9 cellular contexts compared by ENCODE assay signal in genomic region chr1:66729130-66729922, GRCh38. TPM values are rescaled to one million over a fixed set of nuclear protein-coding genes. Genes with fewer than 3 reads are reported as not detected.
DNase-seq lines count a peak whose midpoint lies in the region; ATAC-seq, FAIRE-seq and TF ChIP-seq lines count a peak whose summit lies in the region.
"Had no signal": no experiment of that assay in that cellular context is flagged by ENCODE, and none has a peak within 500 bp of the region (broad histone marks: within the 10 kb centered on the region; RNA-seq: fewer than 3 reads in every experiment).

No MANE protein-coding gene starts in this region.

- POLR2A ChIA-PET in RWPE1 (lab: Yijun Ruan, JAX; ENCODE audit: low non-redundant PET) (no interaction called here), endothelial cell of umbilical vein (lab: Charles Lee) (no interaction called here)

- H3K27ac Mint-ChIP-seq in CD4-positive, CD25-positive, alpha-beta regulatory T cell = peak overlapping the region in 2 of 3 donors; percentile 42 to 72
- H3K27ac Mint-ChIP-seq in type B pancreatic cell = no peak overlapping the region
- H3K27ac Mint-ChIP-seq: dendritic cell treated with granulocyte-macrophage colony-stimulating factor and Interleukin-4, amounts not matched to agents 40 ng/mL and 50 ng/mL, for 4 days had no signal

- H3K4me1 Mint-ChIP-seq in CD4-positive, CD25-positive, alpha-beta regulatory T cell = peaks cover 0 to 17% (median 10%) of the 10 kb centered on the region in 4 donors
- H3K4me1 Mint-ChIP-seq in type B pancreatic cell (ENCODE audit: unreplicated experiment) = no peaks in the 10 kb centered on the region

- peak overlapping the region; percentile 69 for H3K9ac ChIP-seq in endothelial cell of umbilical vein (replicated peaks; ENCODE audit: extremely low read depth, insufficient read depth, low read length)

- CTCF ChIA-PET in RWPE1 (lab: Yijun Ruan, JAX) (no interaction called here), endothelial cell of umbilical vein (lab: Charles Lee) (interaction anchor here (0.9 to 1.7 kb wide), 5 partner anchors 9 to 283 kb away, joined by 3 to 7 read pairs (median 4); no protein-coding TSS in a partner anchor)

- no peaks in the 10 kb centered on the region for H3K4me1 ChIP-seq in CD4-positive, CD25-positive, alpha-beta regulatory T cell (ENCODE audit: control insufficient read depth, insufficient read depth, low read length, poor library complexity, severe bottlenecking)
- peaks cover 49% of the 10 kb centered on the region for H3K4me1 ChIP-seq in endothelial cell of umbilical vein (ENCODE audit: control insufficient read depth, extremely low read depth, insufficient read depth, low read length)
- no peaks in the 10 kb centered on the region for H3K4me1 ChIP-seq in mucosa of descending colon (ENCODE audit: low read depth)

- no peak overlapping the region for H3K27ac ChIP-seq in CD4-positive, CD25-positive, alpha-beta regulatory T cell (ENCODE audit: insufficient read depth, low read length, poor library complexity, severe bottlenecking)
- H3K27ac ChIP-seq in RWPE1 (no peak overlapping the region), endothelial cell of umbilical vein (ENCODE audit: insufficient read depth, low read depth, low read length) (peak overlapping the region; percentile 83)

- H3K27me3 Mint-ChIP-seq in CD4-positive, CD25-positive, alpha-beta regulatory T cell = peaks cover 37% of the 10 kb centered on the region
- peaks cover 19% of the 10 kb centered on the region for H3K27me3 Mint-ChIP-seq in type B pancreatic cell
- H3K27me3 Mint-ChIP-seq: dendritic cell treated with granulocyte-macrophage colony-stimulating factor and Interleukin-4, amounts not matched to agents 40 ng/mL and 50 ng/mL, for 4 days had no signal

- no peak overlapping the region for H3K4me3 ChIP-seq in CD4-positive, CD25-positive, alpha-beta regulatory T cell (ENCODE audit: low read depth, low read length)
- peak overlapping the region in 1 of 3 experiments; percentile 12 for H3K4me3 ChIP-seq in endothelial cell of umbilical vein (replicated peaks in 1 of 3; ENCODE audit: insufficient read depth in 1 of 3, low read depth in 1 of 3, low read length in 3 of 3)
- no peak overlapping the region for H3K4me3 ChIP-seq in mucosa of descending colon

- peaks cover 10% of the 10 kb centered on the region for H3K27me3 ChIP-seq in CD4-positive, CD25-positive, alpha-beta regulatory T cell (ENCODE audit: control insufficient read depth, insufficient read depth, low read length)
- H3K27me3 ChIP-seq in endothelial cell of umbilical vein (ENCODE audit: control insufficient read depth in 2 of 2, insufficient read depth in 2 of 2, low read length in 2 of 2) = no peaks in the 10 kb centered on the region

- no peaks in the 10 kb centered on the region for H3K9me1 ChIP-seq in endothelial cell of umbilical vein (replicated peaks; ENCODE audit: control insufficient read depth, extremely low read depth, insufficient read depth, low read length)

- peak in 2 of 3 donors; percentile 32 to 71 for DNase-seq in CD4-positive, CD25-positive, alpha-beta regulatory T cell
- peak; percentile 78 for DNase-seq in GDM1 (lab: John Stamatoyannopoulos, UW)
- DNase-seq in RWPE1 (ENCODE audit: low spot score) = peak; percentile 12
- DNase-seq in endothelial cell of umbilical vein (ENCODE audit: low read depth, low spot score) = peak; percentile 99
- no peak for DNase-seq in mucosa of descending colon
- no peak for DNase-seq in SK-N-DZ (ENCODE audit: low spot score)
- no peak for DNase-seq in type B pancreatic cell (ENCODE audit: extremely low spot score, unreplicated experiment)

- peak; percentile 89 for FAIRE-seq in endothelial cell of umbilical vein (lab: Jason Lieb, UNC)
- FAIRE-seq: GM19239 had no signal

- no peaks in the 10 kb centered on the region for H3K79me2 ChIP-seq in endothelial cell of umbilical vein (ENCODE audit: control insufficient read depth, insufficient read depth, low read length)

- TF ChIP-seq CTCF in RWPE1 (conservative IDR thresholded peaks at IDR 0.05; ENCODE audit: low read depth) (no peak), endothelial cell of umbilical vein (IDR thresholded peaks at IDR 0.05; ENCODE audit: extremely low read depth in 1 of 2, insufficient read depth in 1 of 2, low read depth in 1 of 2, low read length in 2 of 2) (no peak), mucosa of descending colon (IDR thresholded peaks at IDR 0.05) (no peak), type B pancreatic cell (conservative IDR thresholded peaks at IDR 0.05) (no peak)

- H3K36me3 ChIP-seq in CD4-positive, CD25-positive, alpha-beta regulatory T cell (ENCODE audit: control insufficient read depth, insufficient read depth, low read length) = no peaks in the 10 kb centered on the region
- H3K36me3 ChIP-seq in endothelial cell of umbilical vein (ENCODE audit: control insufficient read depth in 2 of 2, extremely low read depth in 1 of 2, insufficient read depth in 2 of 2, low read length in 2 of 2) (no peaks in the 10 kb centered on the region), mucosa of descending colon (ENCODE audit: low read depth) (no peaks in the 10 kb centered on the region)

- intact Hi-C loops in endothelial cell of umbilical vein (cut with micrococcal nuclease) (loop anchor here (1.0 to 5.0 kb wide), 15 partner anchors 23 to 1309 kb away; partner anchors contain the start of genes DYNLT5, LEPR and LEPROT), mucosa of descending colon (cut with DNase I, micrococcal nuclease) (no loop called here)

- TSS peak; percentile 81 for BruUV-seq in endothelial cell of umbilical vein (replicated peaks; lab: Mats Ljungman, UMichigan)

- H3K36me3 Mint-ChIP-seq in CD4-positive, CD25-positive, alpha-beta regulatory T cell = no peaks in the 10 kb centered on the region
- no peaks in the 10 kb centered on the region for H3K36me3 Mint-ChIP-seq in type B pancreatic cell

- peak; percentile 62 to 70 for ATAC-seq in CD4-positive, CD25-positive, alpha-beta regulatory T cell (ENCODE audit: low read depth in 2 of 2)
- no peak for ATAC-seq in mucosa of descending colon

- H3K4me3 Mint-ChIP-seq in CD4-positive, CD25-positive, alpha-beta regulatory T cell = peak overlapping the region in 1 of 4 donors; percentile 0
- H3K4me3 Mint-ChIP-seq in type B pancreatic cell = no peak overlapping the region
- H3K4me3 Mint-ChIP-seq: dendritic cell treated with granulocyte-macrophage colony-stimulating factor and Interleukin-4, amounts not matched to agents 40 ng/mL and 50 ng/mL, for 4 days had no signal

- H2AFZ ChIP-seq in endothelial cell of umbilical vein (ENCODE audit: low read depth, low read length) = no peak overlapping the region

- H4K20me1 ChIP-seq in endothelial cell of umbilical vein (replicated peaks; ENCODE audit: control insufficient read depth, extremely low read depth, insufficient read depth, low read length) = no peaks in the 10 kb centered on the region

- no peaks in the 10 kb centered on the region for H3K9me3 ChIP-seq in CD4-positive, CD25-positive, alpha-beta regulatory T cell (ENCODE audit: control insufficient read depth in 2 of 2, low read length in 2 of 2)
- no peaks in the 10 kb centered on the region for H3K9me3 ChIP-seq in endothelial cell of umbilical vein (replicated peaks; ENCODE audit: control insufficient read depth, insufficient read depth, low read length)
- no peaks in the 10 kb centered on the region for H3K9me3 ChIP-seq in mucosa of descending colon

- dilution Hi-C loops in endothelial cell of umbilical vein (cut with MboI; ENCODE audit: extremely low pct_ligation_motif_present, low sequenced_read_pairs) = no loop called here

- H3K9me3 Mint-ChIP-seq in CD4-positive, CD25-positive, alpha-beta regulatory T cell = peaks cover 0 to 1% (median 0%) of the 10 kb centered on the region in 7 donors
- no peaks in the 10 kb centered on the region for H3K9me3 Mint-ChIP-seq in type B pancreatic cell
- H3K9me3 Mint-ChIP-seq: dendritic cell treated with granulocyte-macrophage colony-stimulating factor and Interleukin-4, amounts not matched to agents 40 ng/mL and 50 ng/mL, for 4 days had no signal

- TF ChIP-seq POLR2A in endothelial cell of umbilical vein (IDR thresholded peaks at IDR 0.05; ENCODE audit: low read depth, low read length) = peak; percentile 83

- peak overlapping the region; percentile 60 for H3K4me2 ChIP-seq in endothelial cell of umbilical vein (ENCODE audit: insufficient read depth, low read length)

TF ChIP-seq in endothelial cell of umbilical vein, 7 proteins besides CTCF, POLR2A, EP300 and RAD21:
- TF ChIP-seq JUN (IDR thresholded peaks at IDR 0.05; ENCODE audit: borderline replicate concordance, insufficient read depth, insufficient read length, low read depth) (peak; percentile 93), FOS (IDR thresholded peaks at IDR 0.05; ENCODE audit: borderline replicate concordance, insufficient read depth, low read length) (peak; percentile 78), POLR2AphosphoS5 (IDR thresholded peaks at IDR 0.05; ENCODE audit: insufficient read depth, low read depth, low read length) (peak; percentile 96), MYC (IDR thresholded peaks at IDR 0.05; ENCODE audit: low read depth, low read length) (no peak), MAX (IDR thresholded peaks at IDR 0.05; ENCODE audit: insufficient read depth, insufficient read length) (no peak), GATA2 (IDR thresholded peaks at IDR 0.05; ENCODE audit: insufficient read depth, insufficient read length, low read depth, low read length) (peak; percentile 99), EZH2 (IDR thresholded peaks at IDR 0.05; ENCODE audit: borderline replicate concordance, low read depth, low read length, severe bottlenecking) (no peak)

RNA-seq across cellular contexts. Expression of gene DYNLT5, which starts 22.9 kb away (rescaled TPM):
- not detected for total RNA-seq in CD4-positive, CD25-positive, alpha-beta regulatory T cell
- polyA plus RNA-seq in CD4-positive, CD25-positive, alpha-beta regulatory T cell = not detected
- total RNA-seq in endothelial cell of umbilical vein (4.5 and 12.5 TPM in 2 replicates), mucosa of descending colon (1 to 10 TPM in 1 of 3 donors, under 1 TPM in 1, not detected in 1; 0.65 to 1.9 TPM), type B pancreatic cell (ENCODE audit: low replicate concordance) (4.1 TPM in 1 of 2 replicates, not detected in the other)
- 3.1 and 4.0 TPM in 2 replicates for polyA plus RNA-seq in endothelial cell of umbilical vein
- polyA plus RNA-seq in endothelial cell of umbilical vein (2011; cell fraction: cytosol; rRNA removed) = 2.0 and 3.7 TPM in 2 replicates
- 40.9 and 51.1 TPM in 2 replicates for polyA plus RNA-seq in endothelial cell of umbilical vein (2011; cell fraction: nucleus; rRNA removed)
- polyA plus RNA-seq in endothelial cell of umbilical vein (2012) = 17.7 and 21.2 TPM in 2 replicates
- polyA minus RNA-seq in endothelial cell of umbilical vein = 4.1 and 8.1 TPM in 2 replicates
- polyA minus RNA-seq in endothelial cell of umbilical vein (2011; cell fraction: cytosol; rRNA and poly(A)+ RNA removed) = not detected
- 14.3 and 31.0 TPM in 2 replicates for polyA minus RNA-seq in endothelial cell of umbilical vein (2011; cell fraction: nucleus; rRNA and poly(A)+ RNA removed)
- 0.19 and 0.76 TPM in 2 replicates for polyA plus RNA-seq in SK-N-DZ (2014; cell fraction: cytosol; rRNA removed)
- 0.32 and 3.9 TPM in 2 replicates for polyA plus RNA-seq in SK-N-DZ (2014; cell fraction: nucleus; rRNA removed)

Comparison
In these comparisons a context has a peak if more than half of its experiments do, and no peak if none do; other contexts are left out.
1. DNase-seq: peak in CD4-positive, CD25-positive, alpha-beta regulatory T cell (2 of 3), GDM1 (single experiment), RWPE1 (single experiment) and endothelial cell of umbilical vein (single experiment); none in mucosa of descending colon (0 of 3), SK-N-DZ (single experiment) and type B pancreatic cell (single experiment).